In the genomic region with DNA sequence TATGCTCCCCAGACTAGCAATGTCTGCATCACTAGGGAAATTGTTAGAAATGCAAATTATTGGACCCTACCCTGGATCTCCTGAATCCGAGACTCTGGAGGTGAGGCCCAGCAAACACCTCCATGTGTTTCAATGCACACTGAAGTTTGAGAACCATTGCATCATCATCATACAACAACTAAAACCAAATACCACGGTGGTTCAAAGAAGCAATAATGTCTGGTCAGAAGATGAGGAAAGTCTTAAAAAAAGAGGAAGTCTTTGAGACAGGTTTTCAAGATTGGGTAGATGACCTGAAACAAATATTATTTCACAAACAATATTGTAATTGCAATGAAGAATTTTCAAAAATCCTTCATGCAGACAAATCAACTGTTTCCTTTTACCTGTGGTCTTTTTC, we compare ENCODE assay signal across 1 cellular context.
TF ChIP-seq lines count a peak whose summit lies in the region.

No MANE protein-coding gene starts in this region.

TF ChIP-seq in K562, 482 proteins besides CTCF, POLR2A, EP300 and RAD21 (continued from another document):
- TF ChIP-seq MYC (IDR thresholded peaks at IDR 0.05; ENCODE audit: low read depth, low read length) (no peak), MYC (CRISPR knock-in tag; IDR thresholded peaks at IDR 0.05; ENCODE audit: borderline replicate concordance, low read depth) (no peak), SPI1 (IDR thresholded peaks at IDR 0.05; ENCODE audit: borderline replicate concordance, low read depth, low read length) (peak; percentile 90), PTBP1 (IDR thresholded peaks at IDR 0.05; ENCODE audit: low read depth, low read length) (no peak), TRIM24 (IDR thresholded peaks at IDR 0.05) (no peak), CEBPB (tag; IDR thresholded peaks at IDR 0.05) (peak; percentile 78), ZNF143 (CRISPR knock-in tag; IDR thresholded peaks at IDR 0.05) (no peak), MEIS2 (IDR thresholded peaks at IDR 0.05; ENCODE audit: partially characterized antibody) (no peak), CEBPG (CRISPR knock-in tag; IDR thresholded peaks at IDR 0.05) (peak; percentile 65), CEBPG (tag; conservative IDR thresholded peaks at IDR 0.05 in 1 of 2, IDR thresholded peaks at IDR 0.05 in 1 of 2) (peak; percentile 86 to 93), HCFC1 (IDR thresholded peaks at IDR 0.05; ENCODE audit: low read depth, low read length) (no peak)
- TF ChIP-seq, protein P1, sequence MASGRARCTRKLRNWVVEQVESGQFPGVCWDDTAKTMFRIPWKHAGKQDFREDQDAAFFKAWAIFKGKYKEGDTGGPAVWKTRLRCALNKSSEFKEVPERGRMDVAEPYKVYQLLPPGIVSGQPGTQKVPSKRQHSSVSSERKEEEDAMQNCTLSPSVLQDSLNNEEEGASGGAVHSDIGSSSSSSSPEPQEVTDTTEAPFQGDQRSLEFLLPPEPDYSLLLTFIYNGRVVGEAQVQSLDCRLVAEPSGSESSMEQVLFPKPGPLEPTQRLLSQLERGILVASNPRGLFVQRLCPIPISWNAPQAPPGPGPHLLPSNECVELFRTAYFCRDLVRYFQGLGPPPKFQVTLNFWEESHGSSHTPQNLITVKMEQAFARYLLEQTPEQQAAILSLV (tag; IDR thresholded peaks at IDR 0.05): peak; percentile 33; the same call in 1 of the 2 replicates
